ENCODE assay signal across 21 cellular contexts in genomic region chr7:55868989-55869388, GRCh38. TPM values are rescaled to one million over a fixed set of nuclear protein-coding genes. Genes with fewer than 3 reads are reported as not detected.
"Had no signal": no experiment of that assay in that cellular context is flagged by ENCODE, and none has a peak within 500 bp of the region (broad histone marks: within the 10 kb centered on the region; RNA-seq: fewer than 3 reads in every experiment).

No MANE protein-coding gene starts in this region.

RNA-seq across cellular contexts. Expression of gene SEPTIN14, which starts 6.4 kb away (rescaled TPM):
- total RNA-seq: activated naive CD4-positive, alpha-beta T cell treated with anti-CD3 and anti-CD28 coated beads for 36 hours; activated naive CD4-positive, alpha-beta T cell treated with anti-CD3 and anti-CD28 coated beads, Interleukin-2, amount 50 U/mL, for 72 hours; activated naive CD8-positive, alpha-beta T cell treated with anti-CD3 and anti-CD28 coated beads for 36 hours; activated naive CD8-positive, alpha-beta T cell treated with anti-CD3 and anti-CD28 coated beads, Interleukin-2, amount 10 ng/mL, durations not matched to agents 7 days and 5 days; activated T-cell treated with anti-CD3 and anti-CD28 coated beads, Interleukin-2, amount 50 U/mL, for 4 hours; activated T-cell treated with anti-CD3 and anti-CD28 coated beads, Interleukin-2, amount 50 U/mL, for 72 hours; activated T-helper 1 cell treated with anti-CD3 and anti-CD28 coated beads, Interleukin-12 subunit alpha, Interleukin-12 subunit beta, Interleukin-2, Interleukin-4 antibody, amounts not matched to agents 30 ng/mL and 10 ng/mL and 1 ng/mL, durations not matched to agents 14 hours and 24 hours and 36 hours; activated T-helper 17 cell treated with anti-CD3 and anti-CD28 coated beads, Interleukin-2, amount 50 U/mL, for 72 hours; activated T-helper 2 cell treated with anti-CD3 and anti-CD28 coated beads, Interferon-gamma antibody, Interleukin-2, Interleukin-4, amounts not matched to agents 10 μg/mL and 5 μg/mL and 100 μg/mL, durations not matched to agents 14 hours and 24 hours and 36 hours; adrenal gland; aorta; ascending aorta; astrocyte; body of pancreas; breast epithelium; bronchial epithelial cell; cardiac muscle cell; cardiac septum; cerebellum; chondrocyte had no signal
- polyA plus RNA-seq: adipose tissue, adrenal gland, aorta, cardiac muscle cell had no signal
